22 cellular contexts compared by ENCODE assay signal in the genomic region with DNA sequence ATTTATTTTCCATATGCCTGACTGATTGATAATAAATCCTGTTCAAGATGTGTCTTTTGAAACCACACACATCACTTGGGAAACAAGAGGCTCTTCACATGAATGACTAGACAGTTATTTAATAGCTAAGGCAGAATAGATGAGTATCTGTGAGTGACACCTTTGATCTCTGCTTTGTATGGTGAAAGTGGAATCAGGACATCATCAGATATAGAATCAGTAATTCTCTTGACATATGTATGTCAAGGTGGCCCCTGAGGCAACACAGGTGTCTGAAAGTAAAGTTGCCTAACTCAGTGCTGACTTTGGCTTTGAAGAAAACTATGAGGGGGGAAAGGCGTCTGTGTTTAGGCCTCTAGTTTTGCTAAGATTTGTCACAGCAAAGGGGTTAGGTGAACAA. TPM values are rescaled to one million over a fixed set of nuclear protein-coding genes. Genes with fewer than 3 reads are reported as not detected.
A peak's percentile ranks its signal among the peaks of the same experiment; 100 is the strongest.
DNase-seq lines count a peak whose midpoint lies in the region; ATAC-seq, FAIRE-seq and TF ChIP-seq lines count a peak whose summit lies in the region.
"Had no signal": no experiment of that assay in that cellular context is flagged by ENCODE, and none has a peak within 500 bp of the region (broad histone marks: within the 10 kb centered on the region; RNA-seq: fewer than 3 reads in every experiment).

No MANE protein-coding gene starts in this region.

- TF ChIP-seq CTCF in MM.1S (IDR thresholded peaks at IDR 0.05; ENCODE audit: low read length): no peak
- TF ChIP-seq CTCF in GM12878 (IDR thresholded peaks at IDR 0.05 in 2 of 3, conservative IDR thresholded peaks at IDR 0.05 in 1 of 3; ENCODE audit: control insufficient read depth in 2 of 3, extremely low read depth in 1 of 3, insufficient read depth in 1 of 3, low read depth in 3 of 3, low read length in 3 of 3): no peak
- TF ChIP-seq CTCF in gastrocnemius medialis (IDR thresholded peaks at IDR 0.05 in 4 of 5, conservative IDR thresholded peaks at IDR 0.05 in 1 of 5): no peak

- H3K4me3 ChIP-seq in MM.1S (ENCODE audit: low read length) (no peak overlapping the region), GM12878 (no peak overlapping the region), gastrocnemius medialis (no peak overlapping the region)
- H3K4me3 ChIP-seq: GM23338 had no signal

- peak; percentile 41 for FAIRE-seq in GM12891 (lab: Jason Lieb, UNC)
- peak; percentile 61 for FAIRE-seq in GM12878 (lab: Jason Lieb, UNC)
- FAIRE-seq: A204.1, H54, HepG2 had no signal

- H3K27ac ChIP-seq in MM.1S (ENCODE audit: low read length) (peak overlapping the region; percentile 19; the same call in 1 of the 2 replicates), GM12878 (ENCODE audit: control insufficient read depth, insufficient read depth) (no peak overlapping the region), gastrocnemius medialis (no peak overlapping the region)

- CTCF ChIA-PET in GM12878 (lab: Yijun Ruan, JAX): interaction anchor here (0.5 kb wide), 1 partner anchor 9 kb away, joined by 3 read pairs; no protein-coding TSS in a partner anchor

- intact Hi-C loops in GM12878 (cut with micrococcal nuclease; ENCODE audit: unreplicated experiment) (no loop called here), gastrocnemius medialis (cut with DNase I; ENCODE audit: low total_unique reads) (no loop called here)

- H3K9ac ChIP-seq in MM.1S (ENCODE audit: low read length) (no peak overlapping the region), GM12878 (ENCODE audit: control insufficient read depth, insufficient read depth, low read length) (no peak overlapping the region)

- no peaks in the 10 kb centered on the region for H3K9me3 ChIP-seq in MM.1S (replicated peaks; ENCODE audit: insufficient read depth, low read length)
- H3K9me3 ChIP-seq in GM12878 (replicated peaks; ENCODE audit: control insufficient read depth, insufficient read depth, low read length): no peaks in the 10 kb centered on the region; the same call in 2 of the 3 replicates
- no peaks in the 10 kb centered on the region for H3K9me3 ChIP-seq in gastrocnemius medialis
- H3K9me3 ChIP-seq: BE2C had no signal

- H3K9me2 ChIP-seq in MM.1S (replicated peaks; ENCODE audit: insufficient read depth, low read length): no peaks in the 10 kb centered on the region

- no TSS peak for BruUV-seq in GM12878 (replicated peaks; lab: Mats Ljungman, UMichigan)

- ATAC-seq in GM12878 (no peak), gastrocnemius medialis (no peak), GM18519 (IDR thresholded peaks at IDR 0.05; ENCODE audit: low FRiP score, unreplicated experiment) (no peak)
- ATAC-seq: GM23338, HepG2 had no signal

- H3K27me3 ChIP-seq in MM.1S (replicated peaks; ENCODE audit: insufficient read depth, low read length) (no peaks in the 10 kb centered on the region), GM12878 (replicated peaks in 1 of 2; ENCODE audit: control insufficient read depth in 2 of 2, insufficient read depth in 2 of 2, low read length in 1 of 2) (no peaks in the 10 kb centered on the region; a peak in 1 of 4 replicates), gastrocnemius medialis (no peaks in the 10 kb centered on the region)
- H3K27me3 ChIP-seq: BE2C had no signal

- H3F3A ChIP-seq in MM.1S (ENCODE audit: insufficient read depth, low read length): 0 out of 2 replicates have a peak, but pooled peaks cover 4% of the 10 kb centered on the region

- TF ChIP-seq EP300 in GM12878 (IDR thresholded peaks at IDR 0.05; ENCODE audit: borderline replicate concordance in 1 of 2, control insufficient read depth in 1 of 2, low read depth in 2 of 2, low read length in 2 of 2): no peak

- in situ Hi-C loops in GM12878 (cut with MboI) (no loop called here), gastrocnemius medialis (cut with MboI; ENCODE audit: low sequenced_read_pairs in 4 of 4) (no loop called here)

- POLR2A ChIA-PET in GM12878 (lab: Charles Lee): no interaction called here

- H3K4me1 ChIP-seq in MM.1S (ENCODE audit: low read length) (peaks cover 19% of the 10 kb centered on the region), GM12878 (ENCODE audit: control insufficient read depth, insufficient read depth, low read length) (no peaks in the 10 kb centered on the region), gastrocnemius medialis (no peaks in the 10 kb centered on the region)
- H3K4me1 ChIP-seq: BE2C had no signal

- TF ChIP-seq RAD21 in GM12878 (IDR thresholded peaks at IDR 0.05; ENCODE audit: insufficient read depth, low read depth, low read length): no peak

- H3K79me2 ChIP-seq in MM.1S (ENCODE audit: low read length) (no peaks in the 10 kb centered on the region), GM12878 (ENCODE audit: control insufficient read depth, insufficient read depth, low read length) (no peaks in the 10 kb centered on the region)

- no peak overlapping the region for H3K4me2 ChIP-seq in MM.1S (ENCODE audit: low read depth, low read length)
- no peak overlapping the region for H3K4me2 ChIP-seq in GM12878 (ENCODE audit: control insufficient read depth, insufficient read depth)
- H3K4me2 ChIP-seq: GM23338 had no signal

- H3K36me3 ChIP-seq in MM.1S (replicated peaks; ENCODE audit: insufficient read depth, low read length) (no peaks in the 10 kb centered on the region), GM12878 (ENCODE audit: control insufficient read depth in 2 of 2, insufficient read depth in 2 of 2, low read length in 1 of 2) (no peaks in the 10 kb centered on the region), gastrocnemius medialis (no peaks in the 10 kb centered on the region)
- H3K36me3 ChIP-seq: BE2C had no signal

- H4K20me1 ChIP-seq in MM.1S (ENCODE audit: insufficient read depth, low read length) (no peaks in the 10 kb centered on the region), GM12878 (ENCODE audit: control insufficient read depth, insufficient read depth) (no peaks in the 10 kb centered on the region)

- 83% methylated on average over 1 of the region's 1 CpG for WGBS in GM12878 (ENCODE audit: insufficient coverage, insufficient replicate concordance, low lambda C conversion rate, missing lambda C conversion rate)

- H2AFZ ChIP-seq in MM.1S (ENCODE audit: low read length) (no peak overlapping the region), GM12878 (ENCODE audit: control insufficient read depth, low read depth, low read length) (no peak overlapping the region)

- RAD21 ChIA-PET in GM12878 (lab: Charles Lee; ENCODE audit: unreplicated experiment): no interaction called here

- SMC1A ChIA-PET in GM12878 (lab: Charles Lee; ENCODE audit: uncharacterized antibody, unreplicated experiment): no interaction called here

- DNase-seq in GM12891 (ENCODE audit: insufficient read length, low spot score) (no peak), MM.1S (peak; percentile 61), GM12878 (ENCODE audit: low read depth, low spot score) (no peak), gastrocnemius medialis (no peak), iPS-NIHi11 (ENCODE audit: low spot score) (no peak), NCI-H2107 (lab: John Stamatoyannopoulos, UW) (no peak)
- DNase-seq: ACHN; BE2C; C1 segment of cervical spinal cord; CD4-positive, CD25-positive, alpha-beta regulatory T cell; CD8-positive, alpha-beta memory T cell; COR-L47; DMS 273 treated with DMSO at 0.1 percent for 48 hours; DMS79; GF-D8; HCEC 1CT; KBM-7 had no signal

- no peak for TF ChIP-seq POLR2A in GM12891 (IDR thresholded peaks at IDR 0.05; ENCODE audit: low read depth, low read length)
- no peak for TF ChIP-seq POLR2A in GM12878 (IDR thresholded peaks at IDR 0.05; ENCODE audit: low read depth, low read length)
- TF ChIP-seq POLR2A in gastrocnemius medialis (IDR thresholded peaks at IDR 0.05): no peak

RNA-seq across cellular contexts. Expression of a gene that starts 11.5 kb away (rescaled TPM):
- 68.7 TPM for polyA plus RNA-seq in GM12891 (2012; ENCODE audit: low read depth, missing spikeins)
- 53.1 and 108 TPM in 2 replicates for total RNA-seq in GM12878 (2013; cell fraction: nucleolus; rRNA removed)
- total RNA-seq in GM12878 (2014; rRNA removed) (50.7 and 57.1 TPM in 2 replicates), GM12878 (2014; rRNA removed; fragmentation: Illumina TruSeq; extraction: Trizol) (75.7 and 80.1 TPM in 2 replicates), GM12878 (2021) (37.1 and 41.9 TPM in 2 replicates), gastrocnemius medialis (10 to 100 TPM; 12.0 to 17.2 (median 14.4) TPM)
- 49.1 TPM for polyA plus RNA-seq in GM12878 (2011; ENCODE audit: low read depth)
- polyA plus RNA-seq in GM12878 (2011; rRNA removed) (85.7 and 96.8 TPM in 2 replicates), GM12878 (2014; fragmentation: Illumina TruSeq; extraction: Trizol) (113 and 130 TPM in 2 replicates), GM12878 (2014; fragmentation: Nextera tagmentation; extraction: Ambion mirVana) (10 to 100 TPM; 48.9 to 59.6 TPM), GM12878 (2014; rRNA removed) (47.5 and 49.3 TPM in 2 replicates), GM12878 (2016; fragmentation: Nextera tagmentation; extraction: Ambion mirVana) (10 to 100 TPM; 25.3 to 26.6 TPM)
- polyA plus RNA-seq in GM12878 (2011; cell fraction: cytosol; rRNA removed): 55.2 and 66.4 TPM in 2 replicates
- 40.0 and 44.4 TPM in 2 replicates for polyA plus RNA-seq in GM12878 (2011; cell fraction: nucleus; rRNA removed)
- polyA plus RNA-seq in GM12878 (2012): 60.7 and 64.7 TPM in 2 replicates
- polyA minus RNA-seq in GM12878 (2011; rRNA and poly(A)+ RNA removed): 61.6 and 63.2 TPM in 2 replicates
- 15.0 and 15.9 TPM in 2 replicates for polyA minus RNA-seq in GM12878 (2011; cell fraction: cytosol; rRNA and poly(A)+ RNA removed)
- 13.2 and 14.8 TPM in 2 replicates for polyA minus RNA-seq in GM12878 (2011; cell fraction: nucleus; rRNA and poly(A)+ RNA removed)
- polyA plus RNA-seq: GM23338 had no signal

RNA-seq across cellular contexts. Expression of a gene that starts 43.1 kb away (rescaled TPM):
- polyA plus RNA-seq in GM12891 (2012; ENCODE audit: low read depth, missing spikeins): not detected
- not detected in 2 replicates for total RNA-seq in GM12878 (2013; cell fraction: nucleolus; rRNA removed)
- not detected in 2 replicates for total RNA-seq in GM12878 (2014; rRNA removed)
- total RNA-seq in GM12878 (2014; rRNA removed; fragmentation: Illumina TruSeq; extraction: Trizol): not detected in 2 replicates
- total RNA-seq in GM12878 (2021): not detected in 2 replicates
- not detected for polyA plus RNA-seq in GM12878 (2011; ENCODE audit: low read depth)
- not detected in 2 replicates for polyA plus RNA-seq in GM12878 (2011; rRNA removed)
- not detected in 2 replicates for polyA plus RNA-seq in GM12878 (2011; cell fraction: cytosol; rRNA removed)
- polyA plus RNA-seq in GM12878 (2011; cell fraction: nucleus; rRNA removed): 0.12 TPM in 1 of 2 replicates, not detected in the other
- polyA plus RNA-seq in GM12878 (2012): not detected in 2 replicates
- not detected in 2 replicates for polyA plus RNA-seq in GM12878 (2014; fragmentation: Illumina TruSeq; extraction: Trizol)
- polyA plus RNA-seq in GM12878 (2014; fragmentation: Nextera tagmentation; extraction: Ambion mirVana): not detected
- polyA plus RNA-seq in GM12878 (2014; rRNA removed): not detected in 2 replicates
- polyA plus RNA-seq in GM12878 (2016; fragmentation: Nextera tagmentation; extraction: Ambion mirVana): not detected
- polyA minus RNA-seq in GM12878 (2011; rRNA and poly(A)+ RNA removed): not detected in 2 replicates
- not detected in 2 replicates for polyA minus RNA-seq in GM12878 (2011; cell fraction: cytosol; rRNA and poly(A)+ RNA removed)
- polyA minus RNA-seq in GM12878 (2011; cell fraction: nucleus; rRNA and poly(A)+ RNA removed): not detected in 2 replicates
- total RNA-seq in gastrocnemius medialis: not detected
- total RNA-seq: CD4-positive, CD25-positive, alpha-beta regulatory T cell; CD8-positive, alpha-beta memory T cell; GM23338; HepG2 had no signal
- polyA plus RNA-seq: CD8-positive, alpha-beta memory T cell; GM23338; HepG2 had no signal

RNA-seq across cellular contexts. Expression of a gene that starts 55.1 kb away (rescaled TPM):
- 59.5 TPM for polyA plus RNA-seq in GM12891 (2012; ENCODE audit: low read depth, missing spikeins)
- total RNA-seq in GM12878 (2013; cell fraction: nucleolus; rRNA removed): 49.1 and 56.5 TPM in 2 replicates
- 9.0 and 12.9 TPM in 2 replicates for total RNA-seq in GM12878 (2014; rRNA removed)
- total RNA-seq in GM12878 (2014; rRNA removed; fragmentation: Illumina TruSeq; extraction: Trizol): 12.0 and 12.5 TPM in 2 replicates
- total RNA-seq in GM12878 (2021): 11.1 and 12.9 TPM in 2 replicates
- polyA plus RNA-seq in GM12878 (2011; ENCODE audit: low read depth): 20.1 TPM
- polyA plus RNA-seq in GM12878 (2011; rRNA removed): 39.7 and 54.2 TPM in 2 replicates
- polyA plus RNA-seq in GM12878 (2011; cell fraction: cytosol; rRNA removed): 17.3 and 20.0 TPM in 2 replicates
- polyA plus RNA-seq in GM12878 (2011; cell fraction: nucleus; rRNA removed): 18.3 and 18.6 TPM in 2 replicates
- polyA plus RNA-seq in GM12878 (2012): 24.6 and 28.0 TPM in 2 replicates
- polyA plus RNA-seq in GM12878 (2014; fragmentation: Illumina TruSeq; extraction: Trizol): 14.7 and 17.8 TPM in 2 replicates
- 10 to 100 TPM; 23.4 to 27.2 TPM for polyA plus RNA-seq in GM12878 (2014; fragmentation: Nextera tagmentation; extraction: Ambion mirVana)
- polyA plus RNA-seq in GM12878 (2014; rRNA removed): 13.9 and 18.0 TPM in 2 replicates
- polyA plus RNA-seq in GM12878 (2016; fragmentation: Nextera tagmentation; extraction: Ambion mirVana): 10 to 100 TPM; 16.9 to 17.3 TPM
- 14.6 and 26.8 TPM in 2 replicates for polyA minus RNA-seq in GM12878 (2011; rRNA and poly(A)+ RNA removed)
- 8.8 and 9.1 TPM in 2 replicates for polyA minus RNA-seq in GM12878 (2011; cell fraction: cytosol; rRNA and poly(A)+ RNA removed)
- 10.6 and 12.2 TPM in 2 replicates for polyA minus RNA-seq in GM12878 (2011; cell fraction: nucleus; rRNA and poly(A)+ RNA removed)
- 1 to 10 TPM; 1.1 to 7.8 (median 3.5) TPM for total RNA-seq in gastrocnemius medialis
- polyA plus RNA-seq: GM23338 had no signal
